1 cellular context compared by ENCODE assay signal in genomic region chr2:41187683-41188082, GRCh38.
TF ChIP-seq lines count a peak whose summit lies in the region.

No MANE protein-coding gene starts in this region.

TF ChIP-seq in SK-N-SH treated with all-trans-retinoic acid at 6 μM for 48 hours, 23 proteins besides CTCF, POLR2A, EP300 and RAD21 (continued from another document):
- no peak for TF ChIP-seq TSHZ2 (CRISPR knock-in tag; IDR thresholded peaks at IDR 0.05)
